In the genomic region with DNA sequence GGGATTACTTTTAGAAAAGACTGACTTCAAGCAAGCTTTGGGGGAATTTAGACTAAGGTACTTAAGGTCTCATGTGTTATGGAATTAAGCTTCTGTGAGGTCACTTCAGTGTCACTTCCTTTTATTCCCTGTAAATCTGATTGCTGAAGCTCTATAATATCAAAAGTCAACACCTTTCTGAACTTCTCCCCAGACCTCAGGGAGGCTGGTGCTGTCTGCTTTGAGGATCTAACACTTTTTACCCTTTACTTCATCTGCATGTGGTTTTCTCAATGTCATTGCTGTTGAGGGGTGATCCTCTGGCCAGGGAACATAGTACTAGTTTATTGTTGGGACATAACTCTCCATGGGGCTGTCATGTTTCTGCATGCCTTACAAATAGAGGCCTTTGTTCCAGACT, we compare ENCODE assay signal across 3 cellular contexts.
"Had no signal": no experiment of that assay in that cellular context is flagged by ENCODE, and none has a peak within 500 bp of the region (broad histone marks: within the 10 kb centered on the region; RNA-seq: fewer than 3 reads in every experiment).

No MANE protein-coding gene starts in this region.

- DNase-seq: GDM1, GF-D8 had no signal

- H3K4me3 ChIP-seq: GM12878 had no signal

- ATAC-seq: GM12878 had no signal
